ENCODE assay signal across 8 cellular contexts in genomic region chr1:211830330-211831142, GRCh38. TPM values are rescaled to one million over a fixed set of nuclear protein-coding genes. Genes with fewer than 3 reads are reported as not detected.
DNase-seq lines count a peak whose midpoint lies in the region; ATAC-seq, FAIRE-seq and TF ChIP-seq lines count a peak whose summit lies in the region.

Gene LPGAT1, minus strand, starts transcription at chr1:211830763. Its CDS starts 1,467 bp downstream, at chr1:211829296.

- no peak within 1 kb of the TSS for H2BK120ac ChIP-seq in H9 (ENCODE audit: low read depth, low read length, poor library complexity, severe bottlenecking)

- H3K14ac ChIP-seq in H9 (ENCODE audit: insufficient read depth, low read length): no peak within 1 kb of the TSS

- H3K56ac ChIP-seq in H9 (ENCODE audit: insufficient read length, low read depth, low read length): no peak within 1 kb of the TSS

- H2BK15ac ChIP-seq in H9 (ENCODE audit: low read depth, low read length): no peak within 1 kb of the TSS

- H3K4me1 Mint-ChIP-seq in H9: peaks cover 15 to 17% of the 10 kb centered on the region in 2 experiments
- H3K4me1 Mint-ChIP-seq in T-helper 1 cell treated with Interleukin-12 subunit alpha and Interleukin-12 subunit beta and Interleukin-4 antibody, amounts not matched to agents 30 μg/mL and 1 μg/mL, for 36 hours (ENCODE audit: low read depth): peaks cover 60% of the 10 kb centered on the region

- no peak within 1 kb of the TSS for H2BK20ac ChIP-seq in H9 (ENCODE audit: low read depth, low read length, poor library complexity, severe bottlenecking)

- no peak within 1 kb of the TSS for H4K5ac ChIP-seq in H9 (ENCODE audit: insufficient read length, low read depth, low read length)

- H3T11ph ChIP-seq in H9 (ENCODE audit: low read length): no peak within 1 kb of the TSS

- H2BK12ac ChIP-seq in H9 (ENCODE audit: insufficient read length, low read depth, low read length): no peak within 1 kb of the TSS

- H2AK5ac ChIP-seq in H9 (ENCODE audit: insufficient read length, low read length): no peak within 1 kb of the TSS

- H3K4me3 ChIP-seq in GM06990 (replicated peaks; ENCODE audit: low read depth, low read length) (peak within 1 kb of the TSS; percentile 78), MM.1S (ENCODE audit: low read length) (peak within 1 kb of the TSS; percentile 73), left ventricle myocardium inferior (peak within 1 kb of the TSS; percentile 81), psoas muscle (peak within 1 kb of the TSS; percentile 79)

- no peak within 1 kb of the TSS for H3K23ac ChIP-seq in H9 (ENCODE audit: insufficient read length, low read depth, low read length)

- H3K9me3 Mint-ChIP-seq in H9: no peaks in the 10 kb centered on the region
- no peaks in the 10 kb centered on the region for H3K9me3 Mint-ChIP-seq in T-helper 1 cell treated with Interleukin-12 subunit alpha and Interleukin-12 subunit beta and Interleukin-4 antibody, amounts not matched to agents 30 μg/mL and 1 μg/mL, for 36 hours

- H3F3A ChIP-seq in MM.1S (ENCODE audit: insufficient read depth, low read length): peaks cover 4% of the 10 kb centered on the region; the same call in 1 of the 2 replicates

- H3K79me2 ChIP-seq in H9 (ENCODE audit: insufficient read depth, low read length) (no peaks in the 10 kb centered on the region), MM.1S (ENCODE audit: low read length) (no peaks in the 10 kb centered on the region)

- H3K4ac ChIP-seq in H9 (ENCODE audit: low read depth, low read length): no peak within 1 kb of the TSS

- no peak within 1 kb of the TSS for H3K27ac Mint-ChIP-seq in H9
- H3K27ac Mint-ChIP-seq in T-helper 1 cell treated with Interleukin-12 subunit alpha and Interleukin-12 subunit beta and Interleukin-4 antibody, amounts not matched to agents 30 μg/mL and 1 μg/mL, for 36 hours: peak within 1 kb of the TSS; percentile 91

- DNase-seq in GM06990 (ENCODE audit: extremely low read depth, insufficient read length) (peak; percentile 83), H9 (peak; percentile 80), MM.1S (peak; percentile 77), amniotic stem cell (lab: John Stamatoyannopoulos, UW) (peak; percentile 41), left ventricle myocardium inferior (peak; percentile 83), psoas muscle (peak; percentile 81 to 89), urothelium cell line (ENCODE audit: low spot score) (peak; percentile 90)

- peak within 1 kb of the TSS; percentile 50 for H3K9ac ChIP-seq in H9 (ENCODE audit: extremely low read depth, insufficient read length, low read length)
- peak within 1 kb of the TSS; percentile 29; the same call in 1 of the 2 replicates for H3K9ac ChIP-seq in MM.1S (ENCODE audit: low read length)

- no peaks in the 10 kb centered on the region for H3K79me1 ChIP-seq in H9 (ENCODE audit: insufficient read depth, low read depth, low read length, poor library complexity, severe bottlenecking)

- H3K9me2 ChIP-seq in MM.1S (replicated peaks; ENCODE audit: insufficient read depth, low read length): no peaks in the 10 kb centered on the region

- peak within 1 kb of the TSS; percentile 78 to 95 for H3K4me3 Mint-ChIP-seq in H9
- peak within 1 kb of the TSS; percentile 98 for H3K4me3 Mint-ChIP-seq in T-helper 1 cell treated with Interleukin-12 subunit alpha and Interleukin-12 subunit beta and Interleukin-4 antibody, amounts not matched to agents 30 μg/mL and 1 μg/mL, for 36 hours

- H3K27me3 ChIP-seq in GM06990 (replicated peaks; ENCODE audit: control insufficient read depth, insufficient read depth, low read length) (no peaks in the 10 kb centered on the region), H9 (ENCODE audit: insufficient read depth, low read length) (no peaks in the 10 kb centered on the region; the same call in 1 of the 2 replicates), MM.1S (replicated peaks; ENCODE audit: insufficient read depth, low read length) (peaks cover 13% of the 10 kb centered on the region), left ventricle myocardium inferior (ENCODE audit: low read depth) (no peaks in the 10 kb centered on the region), psoas muscle (ENCODE audit: insufficient read depth in 3 of 3, low read length in 2 of 3) (no peaks in the 10 kb centered on the region)

- H3K9me3 ChIP-seq in H9 (ENCODE audit: control insufficient read depth, low read depth, low read length): no peaks in the 10 kb centered on the region
- H3K9me3 ChIP-seq in MM.1S (replicated peaks; ENCODE audit: insufficient read depth, low read length): no peaks in the 10 kb centered on the region
- H3K9me3 ChIP-seq in left ventricle myocardium inferior (replicated peaks): no peaks in the 10 kb centered on the region
- H3K9me3 ChIP-seq in psoas muscle: no peaks in the 10 kb centered on the region

- TF ChIP-seq CTCF in GM06990 (IDR thresholded peaks at IDR 0.05; ENCODE audit: insufficient read depth, low read length, poor library complexity, severe bottlenecking): peak; percentile 29
- TF ChIP-seq CTCF in H9 (conservative IDR thresholded peaks at IDR 0.05): peak; percentile 67
- TF ChIP-seq CTCF in MM.1S (IDR thresholded peaks at IDR 0.05; ENCODE audit: low read length): peak; percentile 55
- TF ChIP-seq CTCF in left ventricle myocardium inferior (IDR thresholded peaks at IDR 0.05; ENCODE audit: borderline replicate concordance): peak; percentile 83
- TF ChIP-seq CTCF in psoas muscle (IDR thresholded peaks at IDR 0.05): peak; percentile 67

- H3K4me2 ChIP-seq in H9 (ENCODE audit: insufficient read depth, insufficient read length, low read length): peak within 1 kb of the TSS; percentile 89
- H3K4me2 ChIP-seq in MM.1S (ENCODE audit: low read depth, low read length): peak within 1 kb of the TSS; percentile 90

- no peaks in the 10 kb centered on the region for H3K36me3 Mint-ChIP-seq in H9 (ENCODE audit: insufficient read depth in 1 of 3, low read depth in 3 of 3)
- H3K36me3 Mint-ChIP-seq in T-helper 1 cell treated with Interleukin-12 subunit alpha and Interleukin-12 subunit beta and Interleukin-4 antibody, amounts not matched to agents 30 μg/mL and 1 μg/mL, for 36 hours (ENCODE audit: low read depth): peaks cover 13% of the 10 kb centered on the region

- no peak within 1 kb of the TSS for H4K91ac ChIP-seq in H9 (ENCODE audit: insufficient read length, low read depth, low read length)

- ATAC-seq in psoas muscle: peak; percentile 96 to 97 (median 96)

- no CpG with 5 or more reads among the region's 88 CpGs for whole genome bisulfite sequencing in H9 (ENCODE audit: extremely low coverage, insufficient read length, low lambda C conversion rate)
- WGBS in psoas muscle, 3 donors: 1% methylated on average over 26 to 88 of the region's 88 CpGs

- no peaks in the 10 kb centered on the region for H3K4me1 ChIP-seq in H9 (ENCODE audit: insufficient read depth, low read length)
- peaks cover 11% of the 10 kb centered on the region; the same call in 1 of the 2 replicates for H3K4me1 ChIP-seq in MM.1S (ENCODE audit: low read length)
- peaks cover 40% of the 10 kb centered on the region for H3K4me1 ChIP-seq in left ventricle myocardium inferior
- H3K4me1 ChIP-seq in psoas muscle: peaks cover 15% of the 10 kb centered on the region

- H3K18ac ChIP-seq in H9 (ENCODE audit: insufficient read length, low read depth, low read length): no peak within 1 kb of the TSS

- H4K8ac ChIP-seq in H9 (replicated peaks; ENCODE audit: insufficient read length, low read depth, low read length): no peak within 1 kb of the TSS

- H3K27ac ChIP-seq in H9 (ENCODE audit: insufficient read length, low read depth, low read length) (no peak within 1 kb of the TSS), MM.1S (ENCODE audit: low read length) (no peak within 1 kb of the TSS), left ventricle myocardium inferior (replicated peaks) (peak within 1 kb of the TSS; percentile 94), psoas muscle (peak within 1 kb of the TSS; percentile 86)

- H3K23me2 ChIP-seq in H9 (ENCODE audit: insufficient read length, low read depth, low read length, poor library complexity, severe bottlenecking): peaks cover 11% of the 10 kb centered on the region

- H3K36me3 ChIP-seq in GM06990 (ENCODE audit: control insufficient read depth, insufficient read depth, low read length) (no peaks in the 10 kb centered on the region), MM.1S (replicated peaks; ENCODE audit: insufficient read depth, low read length) (no peaks in the 10 kb centered on the region), left ventricle myocardium inferior (peaks cover 2% of the 10 kb centered on the region), psoas muscle (ENCODE audit: insufficient read depth in 1 of 2, low read depth in 1 of 2) (peaks cover 3 to 15% of the 10 kb centered on the region in 2 donors)

- peaks cover 20% of the 10 kb centered on the region for H3K27me3 Mint-ChIP-seq in H9 (ENCODE audit: low read depth)
- H3K27me3 Mint-ChIP-seq in T-helper 1 cell treated with Interleukin-12 subunit alpha and Interleukin-12 subunit beta and Interleukin-4 antibody, amounts not matched to agents 30 μg/mL and 1 μg/mL, for 36 hours (ENCODE audit: low read depth): no peaks in the 10 kb centered on the region

- intact Hi-C loops in left ventricle myocardium inferior (cut with micrococcal nuclease) (loop anchor here (5.0 kb wide), 1 partner anchor 133 kb away; no protein-coding TSS in a partner anchor), psoas muscle (cut with DNase I) (loop anchor here (2.0 to 10.0 kb wide), 4 partner anchors 133 to 184 kb away; no protein-coding TSS in a partner anchor)

- H2BK5ac ChIP-seq in H9 (ENCODE audit: insufficient read length, low read length): no peak within 1 kb of the TSS

- peak within 1 kb of the TSS; percentile 34 for H2AFZ ChIP-seq in H9 (ENCODE audit: low read length)
- H2AFZ ChIP-seq in MM.1S (ENCODE audit: low read length): peak within 1 kb of the TSS; percentile 80

- H4K20me1 ChIP-seq in H9 (ENCODE audit: control insufficient read depth, insufficient read depth, insufficient read length) (no peaks in the 10 kb centered on the region), MM.1S (ENCODE audit: insufficient read depth, low read length) (no peaks in the 10 kb centered on the region)

- no peak for FAIRE-seq in urothelium cell line (lab: Jason Lieb, UNC)

RNA-seq across cellular contexts. Expression of gene LPGAT1, which starts in this region (rescaled TPM):
- total RNA-seq in H9 (2021) (12.2 and 17.4 TPM in 2 replicates), left ventricle myocardium inferior (24.9 TPM), psoas muscle (10 to 100 TPM; 19.3 to 26.2 (median 21.7) TPM)
- polyA plus RNA-seq in psoas muscle: 10 to 100 TPM in 1 of 3 donors, 1 to 10 TPM in 2; 6.2 to 12.3 (median 6.8) TPM

Comparison
In these comparisons a context has a peak if more than half of its experiments do, and no peak if none do; other contexts are left out.
1. CTCF ChIP-seq: peak in every context shown above with its lines; median percentile 83 in left ventricle myocardium inferior; 67 in H9; 67 in psoas muscle; 55 in MM.1S; 29 in GM06990.
2. H3K27ac ChIP-seq: peak in left ventricle myocardium inferior (single experiment) and psoas muscle (single experiment); none in H9 (single experiment) and MM.1S (single experiment).
3. Peak in every context shown above with its lines, with median percentiles within 50 percentile points of each other: DNase-seq and H3K4me3 ChIP-seq.